In the genomic region with DNA sequence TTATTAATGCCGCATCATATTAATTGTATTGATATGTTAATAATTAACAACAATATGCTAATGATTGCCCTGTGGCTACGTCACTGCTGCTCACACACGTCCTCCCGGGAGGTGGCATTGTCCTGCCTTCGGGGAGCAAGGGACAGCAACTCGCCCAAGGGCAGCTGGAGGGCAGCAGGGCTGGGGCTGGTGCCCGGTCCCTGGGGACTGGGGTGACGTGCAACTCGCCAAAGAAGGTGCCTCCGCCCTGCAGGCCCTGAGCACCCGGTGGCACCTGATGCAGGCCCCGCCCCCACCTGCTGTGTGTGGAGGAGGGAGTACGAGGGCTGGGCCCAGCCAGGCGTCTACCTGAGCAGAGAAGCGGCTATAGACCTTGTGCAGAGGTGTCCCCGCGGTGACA, we compare ENCODE assay signal across 20 cellular contexts.
DNase-seq lines count a peak whose midpoint lies in the region; ATAC-seq and TF ChIP-seq lines count a peak whose summit lies in the region.
"Had no signal": no experiment of that assay in that cellular context is flagged by ENCODE, and none has a peak within 500 bp of the region (broad histone marks: within the 10 kb centered on the region; RNA-seq: fewer than 3 reads in every experiment).

No MANE protein-coding gene starts in this region.

- TF ChIP-seq CTCF in mucosa of descending colon (IDR thresholded peaks at IDR 0.05) = no peak

- no peaks in the 10 kb centered on the region for H3K4me1 ChIP-seq in mucosa of descending colon (ENCODE audit: low read depth)

- no peak overlapping the region for H3K4me3 ChIP-seq in mucosa of descending colon
- H3K4me3 ChIP-seq: coronary artery, esophagus squamous epithelium, K562, MG63, sigmoid colon had no signal

- intact Hi-C loops in mucosa of descending colon (cut with DNase I, micrococcal nuclease) = no loop called here

- DNase-seq in DMS153 (lab: John Stamatoyannopoulos, UW) (peak; percentile 92), HT-29 (ENCODE audit: low spot score) (peak; percentile 83), SW480 (ENCODE audit: low spot score) (peak; percentile 94), mucosa of descending colon (peak in 1 of 3 donors; percentile 43), NCI-H774 (lab: John Stamatoyannopoulos, UW) (no peak)
- DNase-seq in activated CD8-positive, alpha-beta memory T cell treated with anti-CD3 and anti-CD28 coated beads for 24 hours = no peak
- no peak for DNase-seq in stimulated activated CD4-positive, alpha-beta T cell treated with anti-CD3 and anti-CD28 coated beads, Interleukin-1b, Interleukin-23, amount 100 ng/mL, for 48 hours
- DNase-seq: activated CD4-positive, alpha-beta T cell treated with anti-CD3 and anti-CD28 coated beads, Interleukin-2, amount 10 ng/mL, durations not matched to agents 7 days and 5 days; activated naive CD4-positive, alpha-beta T cell treated with anti-CD3 and anti-CD28 coated beads, Interleukin-2, amount 10 ng/mL, durations not matched to agents 7 days and 5 days; amygdala; CD4-positive, CD25-positive, alpha-beta regulatory T cell; esophagus squamous epithelium; GDM1; MG63; NCI-H187; NCI-H446; sigmoid colon; SK-N-SH had no signal

- no peaks in the 10 kb centered on the region for H3K36me3 ChIP-seq in mucosa of descending colon (ENCODE audit: low read depth)
- H3K36me3 ChIP-seq: esophagus squamous epithelium, MG63 had no signal

- no peaks in the 10 kb centered on the region for H3K9me3 ChIP-seq in mucosa of descending colon
- H3K9me3 ChIP-seq: esophagus squamous epithelium, MG63, sigmoid colon, SK-N-SH had no signal

- ATAC-seq in mucosa of descending colon = peak; percentile 63

Comparison
In these comparisons a context has a peak if more than half of its experiments do, and no peak if none do; other contexts are left out.
1. DNase-seq: peak in DMS153 (single experiment), HT-29 (single experiment) and SW480 (single experiment); none in activated CD8-positive, alpha-beta memory T cell treated with anti-CD3 and anti-CD28 coated beads for 24 hours (single experiment), NCI-H774 (single experiment) and stimulated activated CD4-positive, alpha-beta T cell treated with anti-CD3 and anti-CD28 coated beads, Interleukin-1b, Interleukin-23, amount 100 ng/mL, for 48 hours (single experiment).